In genomic region chr22:50258361-50259292, GRCh38 we compare ENCODE assay signal across 2 cellular contexts.
TF ChIP-seq lines count a peak whose summit lies in the region.

No MANE protein-coding gene starts in this region.

TF ChIP-seq in SK-N-SH, 30 proteins besides CTCF, POLR2A, EP300 and RAD21 (continued from another document):
- no peak for TF ChIP-seq NFIC (IDR thresholded peaks at IDR 0.05; ENCODE audit: borderline replicate concordance)
- no peak for TF ChIP-seq CHD2 (IDR thresholded peaks at IDR 0.05; ENCODE audit: low read length, partially characterized antibody)
- no peak for TF ChIP-seq TAF1 (IDR thresholded peaks at IDR 0.05; ENCODE audit: borderline replicate concordance, low read depth, low read length)
- TF ChIP-seq EZH2phosphoT487 (IDR thresholded peaks at IDR 0.05; ENCODE audit: borderline replicate concordance, low read depth) = no peak
- no peak for TF ChIP-seq NRF1 (IDR thresholded peaks at IDR 0.05; ENCODE audit: low read depth, low read length)
- TF ChIP-seq PBX3 (IDR thresholded peaks at IDR 0.05) = no peak
- no peak for TF ChIP-seq ZBTB33 (IDR thresholded peaks at IDR 0.05; ENCODE audit: borderline replicate concordance, low read depth)

TF ChIP-seq in SK-N-SH treated with all-trans-retinoic acid at 6 μM for 48 hours, 23 proteins besides CTCF, POLR2A, EP300 and RAD21:
- no peak for TF ChIP-seq CREB5 (CRISPR knock-in tag; IDR thresholded peaks at IDR 0.05; ENCODE audit: low read depth)
- no peak for TF ChIP-seq RARB (CRISPR knock-in tag; IDR thresholded peaks at IDR 0.05)
- no peak for TF ChIP-seq CSRNP3 (CRISPR knock-in tag; IDR thresholded peaks at IDR 0.05)
- TF ChIP-seq ESRRG (CRISPR knock-in tag; IDR thresholded peaks at IDR 0.05) = no peak
- no peak for TF ChIP-seq TOX (CRISPR knock-in tag; IDR thresholded peaks at IDR 0.05; ENCODE audit: borderline replicate concordance)
- no peak for TF ChIP-seq ISL1 (CRISPR knock-in tag; IDR thresholded peaks at IDR 0.05)
- no peak for TF ChIP-seq ZNF565 (CRISPR knock-in tag; conservative IDR thresholded peaks at IDR 0.05; ENCODE audit: low read depth)
- no peak for TF ChIP-seq TSHZ2 (CRISPR knock-in tag; IDR thresholded peaks at IDR 0.05)
